Comparison of ENCODE assay signal across 15 cellular contexts in genomic region chr9:125815568-125815967, GRCh38.
A peak's percentile ranks its signal among the peaks of the same experiment; 100 is the strongest.
DNase-seq lines count a peak whose midpoint lies in the region; ATAC-seq and TF ChIP-seq lines count a peak whose summit lies in the region.
"Had no signal": no experiment of that assay in that cellular context is flagged by ENCODE, and none has a peak within 500 bp of the region (broad histone marks: within the 10 kb centered on the region; RNA-seq: fewer than 3 reads in every experiment).

No MANE protein-coding gene starts in this region.

- no peak overlapping the region for H3K4me3 ChIP-seq in AG10803 (ENCODE audit: low read length)
- no peak overlapping the region for H3K4me3 ChIP-seq in SK-N-SH (ENCODE audit: low read depth in 2 of 2, low read length in 1 of 2)
- H3K4me3 ChIP-seq in fibroblast of the aortic adventitia (ENCODE audit: low read depth, low read length) = no peak overlapping the region
- H3K4me3 ChIP-seq in gastrocnemius medialis = no peak overlapping the region
- H3K4me3 ChIP-seq: BLaER1, sigmoid colon, stomach had no signal

- no peak overlapping the region for H3K4me2 ChIP-seq in SK-N-SH
- H3K4me2 ChIP-seq: BLaER1 had no signal

- H2AFZ ChIP-seq in SK-N-SH (ENCODE audit: low read depth) = no peak overlapping the region

- ATAC-seq in gastrocnemius medialis (no peak), HG03354 (IDR thresholded peaks at IDR 0.05; ENCODE audit: poor library complexity, severe bottlenecking, unreplicated experiment) (no peak)

- TF ChIP-seq CTCF in AG10803 (conservative IDR thresholded peaks at IDR 0.05; ENCODE audit: low read length) = no peak
- no peak for TF ChIP-seq CTCF in SK-N-SH (IDR thresholded peaks at IDR 0.05)
- TF ChIP-seq CTCF in fibroblast of the aortic adventitia (IDR thresholded peaks at IDR 0.05; ENCODE audit: insufficient read depth, low read length) = no peak
- no peak for TF ChIP-seq CTCF in gastrocnemius medialis (IDR thresholded peaks at IDR 0.05 in 4 of 5, conservative IDR thresholded peaks at IDR 0.05 in 1 of 5)

- no peaks in the 10 kb centered on the region for H3K9me2 ChIP-seq in SK-N-SH

- peak overlapping the region in 1 of 2 experiments; percentile 1; a peak in 3 of 4 replicates for H3K27ac ChIP-seq in SK-N-SH (ENCODE audit: low read depth in 2 of 2, low read length in 1 of 2)
- H3K27ac ChIP-seq in gastrocnemius medialis = no peak overlapping the region
- H3K27ac ChIP-seq in substantia nigra (ENCODE audit: low read depth, low read length, poor library complexity, severe bottlenecking) = no peak overlapping the region
- H3K27ac ChIP-seq: BLaER1 had no signal

- H3F3A ChIP-seq in SK-N-SH (replicated peaks; ENCODE audit: insufficient read depth) = peaks cover 10% of the 10 kb centered on the region

- H3K9me3 ChIP-seq in SK-N-SH (no peaks in the 10 kb centered on the region), gastrocnemius medialis (no peaks in the 10 kb centered on the region)
- H3K9me3 ChIP-seq: BLaER1, sigmoid colon, stomach had no signal

- no peak overlapping the region for H3K9ac ChIP-seq in SK-N-SH
- H3K9ac ChIP-seq: BLaER1 had no signal

- peaks cover 3 to 12% of the 10 kb centered on the region in 2 experiments; a peak in 3 of 4 replicates for H3K4me1 ChIP-seq in SK-N-SH (ENCODE audit: control insufficient read depth in 1 of 2, insufficient read depth in 2 of 2, low read depth in 1 of 2, low read length in 1 of 2)
- peaks cover 2 to 7% of the 10 kb centered on the region in 2 donors for H3K4me1 ChIP-seq in gastrocnemius medialis

- no peak for TF ChIP-seq EP300 in SK-N-SH (IDR thresholded peaks at IDR 0.05; ENCODE audit: borderline replicate concordance in 1 of 2, low read depth in 1 of 2, low read length in 1 of 2)

- H3K27me3 ChIP-seq in SK-N-SH (ENCODE audit: insufficient read depth) (no peaks in the 10 kb centered on the region), gastrocnemius medialis (no peaks in the 10 kb centered on the region)
- H3K27me3 ChIP-seq: BLaER1, sigmoid colon, stomach had no signal

- peaks cover 86% of the 10 kb centered on the region for H4K20me1 ChIP-seq in SK-N-SH (ENCODE audit: insufficient read depth)
- H4K20me1 ChIP-seq: BLaER1 had no signal

- CTCF ChIA-PET in SK-N-SH (lab: Yijun Ruan, JAX) = no interaction called here

- TF ChIP-seq RAD21 in SK-N-SH (IDR thresholded peaks at IDR 0.05; ENCODE audit: low read length) = no peak

- 85% methylated on average over 1 of the region's 1 CpG for WGBS in SK-N-SH (ENCODE audit: low lambda C conversion rate)

- POLR2A ChIA-PET in SK-N-SH (lab: Yijun Ruan, JAX) = no interaction called here

- no peak for TF ChIP-seq POLR2A in gastrocnemius medialis (IDR thresholded peaks at IDR 0.05)

- DNase-seq in AG10803 (ENCODE audit: low read depth) (peak; percentile 55), HCEC 1CT (peak; percentile 41), SK-N-SH (no peak), fibroblast of the aortic adventitia (ENCODE audit: low read depth) (peak; percentile 36), gastrocnemius medialis (no peak), substantia nigra (lab: John Stamatoyannopoulos, UW) (no peak), amygdala (lab: John Stamatoyannopoulos, UW) (no peak)
- DNase-seq: activated CD8-positive, alpha-beta memory T cell treated with anti-CD3 and anti-CD28 coated beads, Interleukin-2, amount 50 U/mL, for 48 hours; GF-D8; H7; NCI-H1105; sigmoid colon; stomach had no signal

- H3K79me2 ChIP-seq in SK-N-SH (ENCODE audit: insufficient read depth) = peaks cover 97% of the 10 kb centered on the region

- peaks cover 0 to 18% of the 10 kb centered on the region in 2 experiments for H3K36me3 ChIP-seq in SK-N-SH (replicated peaks in 1 of 2; ENCODE audit: control insufficient read depth in 1 of 2, insufficient read depth in 2 of 2, low read length in 1 of 2)
- no peaks in the 10 kb centered on the region for H3K36me3 ChIP-seq in gastrocnemius medialis
- H3K36me3 ChIP-seq: BLaER1, sigmoid colon, stomach had no signal

- intact Hi-C loops in gastrocnemius medialis (cut with DNase I; ENCODE audit: low total_unique reads) = no loop called here

- in situ Hi-C loops in gastrocnemius medialis (cut with MboI; ENCODE audit: low sequenced_read_pairs in 4 of 4) = no loop called here

TF ChIP-seq in SK-N-SH, 30 proteins besides CTCF, POLR2A, EP300 and RAD21:
- TF ChIP-seq TCF12 (IDR thresholded peaks at IDR 0.05) (no peak), NFIC (IDR thresholded peaks at IDR 0.05; ENCODE audit: borderline replicate concordance) (no peak), REST (IDR thresholded peaks at IDR 0.05; ENCODE audit: low read depth, low read length) (peak; percentile 85; the same call in 1 of the 2 replicates), PBX3 (IDR thresholded peaks at IDR 0.05) (peak; percentile 33; the same call in 1 of the 2 replicates), YY1 (IDR thresholded peaks at IDR 0.05; ENCODE audit: low read depth) (no peak)

Comparison
In these comparisons a context has a peak if more than half of its experiments do, and no peak if none do; other contexts are left out.
1. DNase-seq: peak in AG10803 (single experiment), HCEC 1CT (single experiment) and fibroblast of the aortic adventitia (single experiment); none in SK-N-SH (single experiment), gastrocnemius medialis (0 of 2), substantia nigra (0 of 49) and amygdala (0 of 56).